In the genomic region with DNA sequence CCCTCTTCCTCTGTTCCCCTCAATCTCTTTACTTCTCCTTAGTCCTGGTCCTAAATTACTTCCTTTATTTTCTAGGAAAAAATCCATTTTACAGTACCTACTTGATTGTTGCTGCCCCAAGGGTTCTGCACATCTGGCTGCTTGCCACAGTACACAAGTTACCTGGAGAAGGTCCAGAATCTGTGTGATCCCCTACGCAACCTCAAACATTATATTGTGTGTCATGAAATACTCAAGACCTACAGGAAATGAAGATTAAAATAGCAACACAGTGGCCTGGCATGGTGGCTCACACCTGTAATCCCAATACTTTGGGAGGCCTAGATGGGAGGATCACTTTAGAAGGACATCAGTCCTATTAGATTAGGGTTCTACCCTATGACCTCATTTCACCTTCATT, we compare ENCODE assay signal across 20 cellular contexts. TPM values are rescaled to one million over a fixed set of nuclear protein-coding genes. Genes with fewer than 3 reads are reported as not detected.
DNase-seq lines count a peak whose midpoint lies in the region; ATAC-seq and TF ChIP-seq lines count a peak whose summit lies in the region.
"Had no signal": no experiment of that assay in that cellular context is flagged by ENCODE, and none has a peak within 500 bp of the region (broad histone marks: within the 10 kb centered on the region; RNA-seq: fewer than 3 reads in every experiment).

No MANE protein-coding gene starts in this region.

- H3K36me3 ChIP-seq in thyroid gland: no peaks in the 10 kb centered on the region
- H3K36me3 ChIP-seq: MG63 had no signal

- peak; percentile 0 for DNase-seq in NCI-H146 (lab: John Stamatoyannopoulos, UW)
- DNase-seq in NCI-H146 treated with DMSO at 0.1 percent for 48 hours (lab: John Stamatoyannopoulos, UW; ENCODE audit: unreplicated experiment): no peak
- peak; percentile 10 for DNase-seq in RPMI8226
- DNase-seq in epithelial cell of esophagus (ENCODE audit: low read depth): peak; percentile 65
- DNase-seq in thyroid gland: peak; percentile 9 to 16
- DNase-seq in activated CD4-positive, alpha-beta T cell treated with anti-CD3 and anti-CD28 coated beads for 1 hour: no peak
- DNase-seq in COLO668 (lab: John Stamatoyannopoulos, UW; ENCODE audit: unreplicated experiment): no peak
- DNase-seq: activated CD4-positive, CD25-positive, alpha-beta regulatory T cell treated with anti-CD3 and anti-CD28 coated beads, Interleukin-2, amount 50 U/mL, for 72 hours; DND-41; HFFc6; hypothalamus; kidney glomerular epithelial cell; MG63; NCI-H1930; NCI-H774; stimulated activated CD4-positive, alpha-beta T cell treated with anti-CD3 and anti-CD28 coated beads, Interleukin-12 subunit alpha, Interleukin-12 subunit beta, amount 100 ng/mL, for 4 hours had no signal

- H3K27me3 ChIP-seq in thyroid gland: no peaks in the 10 kb centered on the region
- H3K27me3 ChIP-seq: MG63, Peyer's patch had no signal

- no peak overlapping the region for H3K27ac ChIP-seq in thyroid gland
- H3K27ac ChIP-seq: A549, Peyer's patch, SK-N-MC had no signal

- 64 to 83% methylated on average over 1 of the region's 1 CpG for WGBS in thyroid gland, 2 donors

- H3K4me1 ChIP-seq in thyroid gland: no peaks in the 10 kb centered on the region
- H3K4me1 ChIP-seq: A549, Peyer's patch had no signal

- H3K4me3 ChIP-seq in epithelial cell of esophagus (ENCODE audit: low read length) (no peak overlapping the region), thyroid gland (replicated peaks in 1 of 3) (no peak overlapping the region)
- H3K4me3 ChIP-seq: A549, MG63, Peyer's patch, SK-N-MC had no signal

- intact Hi-C loops in thyroid gland (cut with DNase I): no loop called here

- no peaks in the 10 kb centered on the region for H3K9me3 ChIP-seq in thyroid gland
- H3K9me3 ChIP-seq: A549, MG63, Peyer's patch had no signal

- TF ChIP-seq CTCF in epithelial cell of esophagus (IDR thresholded peaks at IDR 0.05; ENCODE audit: insufficient read depth, low read depth, low read length, missing control alignments) (no peak), thyroid gland (IDR thresholded peaks at IDR 0.05) (no peak)

- ATAC-seq in HG03442 (IDR thresholded peaks at IDR 0.05; ENCODE audit: unreplicated experiment): no peak
- ATAC-seq: A549 had no signal

- TF ChIP-seq POLR2A in thyroid gland (IDR thresholded peaks at IDR 0.05): no peak

RNA-seq across cellular contexts. Expression of gene PRKAR2A, which starts 48.7 kb away (rescaled TPM):
- total RNA-seq in thyroid gland: 10 to 100 TPM; 26.9 to 77.1 (median 46.2) TPM

Comparison
In these comparisons a context has a peak if more than half of its experiments do, and no peak if none do; other contexts are left out.
1. DNase-seq: peak in NCI-H146 (single experiment), RPMI8226 (single experiment), epithelial cell of esophagus (single experiment) and thyroid gland (2 of 2); none in NCI-H146 treated with DMSO at 0.1 percent for 48 hours (single experiment), activated CD4-positive, alpha-beta T cell treated with anti-CD3 and anti-CD28 coated beads for 1 hour (single experiment) and COLO668 (single experiment).